Comparison of ENCODE assay signal across 2 cellular contexts in genomic region chr21:41315726-41316125, GRCh38.
TF ChIP-seq lines count a peak whose summit lies in the region.

No MANE protein-coding gene starts in this region.

TF ChIP-seq in GM23338, 12 proteins besides CTCF, POLR2A, EP300 and RAD21 (continued from another document):
- no peak for TF ChIP-seq REST (IDR thresholded peaks at IDR 0.05; ENCODE audit: unreplicated experiment)
TF ChIP-seq in GM23338: peak in this region for 0.

TF ChIP-seq in WTC11, 78 proteins besides CTCF, POLR2A, EP300 and RAD21 (continued from another document):
- TF ChIP-seq ZSCAN18 (CRISPR knock-in tag; IDR thresholded peaks at IDR 0.05): no peak
- no peak for TF ChIP-seq ZNF423 (CRISPR knock-in tag; IDR thresholded peaks at IDR 0.05)
- TF ChIP-seq ATF3 (CRISPR knock-in tag; conservative IDR thresholded peaks at IDR 0.05): no peak
- no peak for TF ChIP-seq ELF4 (CRISPR knock-in tag; IDR thresholded peaks at IDR 0.05; ENCODE audit: low read depth)
- TF ChIP-seq FOXK1 (CRISPR knock-in tag; IDR thresholded peaks at IDR 0.05): no peak
- no peak for TF ChIP-seq TEAD1 (CRISPR knock-in tag; IDR thresholded peaks at IDR 0.05)
- TF ChIP-seq ATF1 (CRISPR knock-in tag; IDR thresholded peaks at IDR 0.05): no peak
- no peak for TF ChIP-seq JUN (CRISPR knock-in tag; IDR thresholded peaks at IDR 0.05)
- TF ChIP-seq GRHL2 (CRISPR knock-in tag; IDR thresholded peaks at IDR 0.05; ENCODE audit: insufficient replicate concordance, severe bottlenecking): no peak
- no peak for TF ChIP-seq E2F1 (CRISPR knock-in tag; IDR thresholded peaks at IDR 0.05)
TF ChIP-seq in WTC11: peak in this region for 0.
